ENCODE assay signal across 29 cellular contexts in the genomic region with DNA sequence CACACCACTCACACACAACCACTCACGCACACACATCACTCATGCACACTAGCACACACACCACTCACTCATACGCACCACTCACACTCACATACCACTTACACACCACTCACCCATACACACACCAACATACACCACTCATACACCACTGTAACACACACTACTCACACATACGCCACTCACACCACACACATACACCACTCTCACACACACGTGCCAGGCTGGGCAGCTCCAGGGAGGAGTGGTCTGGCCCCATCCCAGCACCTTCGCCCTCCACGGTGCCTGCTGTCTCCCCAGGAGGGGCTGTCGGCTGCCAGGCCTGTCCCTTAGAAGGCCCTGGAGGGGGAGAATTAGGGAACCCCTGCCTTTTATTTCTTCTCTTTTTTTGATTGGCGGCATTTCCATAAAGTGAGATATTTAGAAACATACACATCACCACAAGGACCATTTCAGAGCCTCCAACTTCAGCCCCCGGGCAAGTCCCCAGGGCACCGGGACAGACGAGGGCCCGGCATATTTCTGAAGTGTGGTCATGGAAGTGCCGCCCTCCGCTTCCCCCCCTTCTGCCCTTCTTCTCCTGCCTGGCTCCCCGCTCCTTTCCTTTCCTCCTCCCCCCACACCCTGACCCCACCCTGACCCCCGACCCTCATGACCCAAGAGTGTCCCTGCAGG. TPM values are rescaled to one million over a fixed set of nuclear protein-coding genes. Genes with fewer than 3 reads are reported as not detected.
A peak's percentile ranks its signal among the peaks of the same experiment; 100 is the strongest.
DNase-seq lines count a peak whose midpoint lies in the region; ATAC-seq, FAIRE-seq and TF ChIP-seq lines count a peak whose summit lies in the region.
"Had no signal": no experiment of that assay in that cellular context is flagged by ENCODE, and none has a peak within 500 bp of the region (broad histone marks: within the 10 kb centered on the region; RNA-seq: fewer than 3 reads in every experiment).

No MANE protein-coding gene starts in this region.

- no peaks in the 10 kb centered on the region for H3K9me3 ChIP-seq in ascending aorta
- H3K9me3 ChIP-seq in thoracic aorta: no peaks in the 10 kb centered on the region
- H3K9me3 ChIP-seq: testis had no signal

- intact Hi-C loops in ascending aorta (cut with DNase I): loop anchor here (2.0 kb wide), 1 partner anchor 19 kb away; no protein-coding TSS in a partner anchor

- H3K27ac ChIP-seq in ascending aorta (peak overlapping the region; percentile 70 to 81), thoracic aorta (peak overlapping the region; percentile 74 to 91)
- H3K27ac ChIP-seq: cardiac muscle cell, RWPE1, SK-N-MC, testis had no signal

- peaks cover 2 to 21% of the 10 kb centered on the region in 2 donors for H3K4me1 ChIP-seq in ascending aorta
- peaks cover 10 to 36% of the 10 kb centered on the region in 2 donors for H3K4me1 ChIP-seq in thoracic aorta (ENCODE audit: control insufficient read depth in 1 of 2, low read depth in 2 of 2)
- H3K4me1 ChIP-seq: testis had no signal

- DNase-seq in GM12891 (ENCODE audit: insufficient read length, low spot score): no peak
- peak in 1 of 2 donors; percentile 86 for DNase-seq in ascending aorta (ENCODE audit: low spot score in 2 of 2)
- DNase-seq in left kidney (ENCODE audit: low read depth, low spot score): peak; percentile 31
- DNase-seq in thoracic aorta (ENCODE audit: low spot score): no peak
- no peak for DNase-seq in GM03348 (ENCODE audit: low spot score)
- no peak for DNase-seq in NK-92 treated with Interleukin-12 subunit alpha and Interleukin-12 subunit beta, amount 100 ng/mL, for 24 hours (lab: John Stamatoyannopoulos, UW)
- DNase-seq in stimulated activated naive CD8-positive, alpha-beta T cell treated with anti-CD3 and anti-CD28 coated beads, Interleukin-15, Interleukin-2, amounts not matched to agents 100 U/mL and 50 U/mL, for 24 hours: no peak
- DNase-seq in globus pallidus (ENCODE audit: low spot score): no peak
- DNase-seq: activated CD4-positive, alpha-beta T cell treated with anti-CD3 and anti-CD28 coated beads for 4 hours; activated naive CD4-positive, alpha-beta T cell treated with Interleukin-2 at 50 U/mL for 16 hours; activated T-cell treated with anti-CD3 and anti-CD28 coated beads, Interleukin-2, amount 50 U/mL, for 48 hours; CD4-positive, CD25-positive, alpha-beta regulatory T cell; Kasumi-1; mammary epithelial cell; NCI-H1092; NCI-H1930; retina; stimulated activated CD4-positive, alpha-beta T cell treated with anti-CD3 and anti-CD28 coated beads, Interleukin-2, amount 100 ng/mL, for 48 hours; stimulated activated naive B cell treated with anti-CD40 and anti-IgM and Interleukin-4, amounts not matched to agents 10 μg/mL and 1 μg/mL and 100 μg/mL, for 72 hours; T-helper 2 cell; testis had no signal

- H3K27me3 ChIP-seq in ascending aorta: no peaks in the 10 kb centered on the region
- no peaks in the 10 kb centered on the region for H3K27me3 ChIP-seq in thoracic aorta (replicated peaks; ENCODE audit: insufficient read depth)
- H3K27me3 ChIP-seq: cardiac muscle cell, testis had no signal

- peak; percentile 40 for FAIRE-seq in GM12891 (lab: Jason Lieb, UNC)
- FAIRE-seq: endometrium, GM18507 had no signal

- H3K36me3 ChIP-seq in ascending aorta (no peaks in the 10 kb centered on the region), thoracic aorta (no peaks in the 10 kb centered on the region)
- H3K36me3 ChIP-seq: cardiac muscle cell had no signal

- no peak for TF ChIP-seq CTCF in ascending aorta (IDR thresholded peaks at IDR 0.05)
- TF ChIP-seq CTCF in thoracic aorta (IDR thresholded peaks at IDR 0.05): no peak

- H3K4me3 ChIP-seq in ascending aorta (no peak overlapping the region), thoracic aorta (no peak overlapping the region)
- H3K4me3 ChIP-seq: cardiac muscle cell, GM23338, SK-N-MC, testis had no signal

- no peak for TF ChIP-seq POLR2A in GM12891 (IDR thresholded peaks at IDR 0.05; ENCODE audit: low read depth, low read length)

- peak; percentile 61 for ATAC-seq in thoracic aorta (ENCODE audit: insufficient number of reproducible peaks, low FRiP score, low read depth)
- no peak for ATAC-seq in stimulated activated naive CD8-positive, alpha-beta T cell treated with anti-CD3 and anti-CD28 coated beads, Interleukin-15, Interleukin-2, amounts not matched to agents 100 U/mL and 50 U/mL, for 24 hours
- ATAC-seq: GM23338; stimulated activated naive B cell treated with anti-CD40 and anti-IgM and Interleukin-4, amounts not matched to agents 10 μg/mL and 1 μg/mL and 100 μg/mL, for 72 hours had no signal

TF ChIP-seq in GM12891, 5 proteins besides CTCF, POLR2A, EP300 and RAD21:
- TF ChIP-seq POLR2AphosphoS5 (IDR thresholded peaks at IDR 0.05; ENCODE audit: low read depth, low read length) (no peak), TAF1 (IDR thresholded peaks at IDR 0.05; ENCODE audit: low read depth, low read length) (no peak), PAX5 (IDR thresholded peaks at IDR 0.05; ENCODE audit: insufficient read depth, low read length, severe bottlenecking) (no peak), SPI1 (IDR thresholded peaks at IDR 0.05; ENCODE audit: low read depth, low read length) (no peak), POU2F2 (IDR thresholded peaks at IDR 0.05; ENCODE audit: low read depth, low read length) (no peak)

RNA-seq across cellular contexts. Expression of a gene that starts 6.3 kb away (rescaled TPM):
- polyA plus RNA-seq in GM12891 (2012; ENCODE audit: low read depth, missing spikeins): 7.6 TPM
- 29.7 TPM for total RNA-seq in ascending aorta
- total RNA-seq in thoracic aorta: 10 to 100 TPM; 23.0 to 31.0 TPM

RNA-seq across cellular contexts. Expression of a gene that starts 17.2 kb away (rescaled TPM):
- not detected for polyA plus RNA-seq in GM12891 (2012; ENCODE audit: low read depth, missing spikeins)
- 112 TPM for total RNA-seq in ascending aorta
- 10 to 100 TPM; 42.0 to 66.1 TPM for total RNA-seq in thoracic aorta
- total RNA-seq: CD4-positive, CD25-positive, alpha-beta regulatory T cell; G401 had no signal
- polyA plus RNA-seq: CD4-positive, CD25-positive, alpha-beta regulatory T cell; mammary epithelial cell had no signal

RNA-seq across cellular contexts. Expression of a gene that starts 22.3 kb away (rescaled TPM):
- 23.6 TPM for polyA plus RNA-seq in GM12891 (2012; ENCODE audit: low read depth, missing spikeins)
- total RNA-seq in ascending aorta (6.9 TPM), thoracic aorta (10 to 100 TPM; 16.9 to 27.2 TPM)

RNA-seq across cellular contexts. Expression of a gene that starts 27.3 kb away (rescaled TPM):
- not detected for polyA plus RNA-seq in GM12891 (2012; ENCODE audit: low read depth, missing spikeins)
- total RNA-seq in ascending aorta: not detected
- total RNA-seq in thoracic aorta: not detected
- total RNA-seq: CD4-positive, CD25-positive, alpha-beta regulatory T cell; G401; GM23338; mammary epithelial cell; osteocyte had no signal
- polyA plus RNA-seq: CD4-positive, CD25-positive, alpha-beta regulatory T cell; GM23338; mammary epithelial cell had no signal
